ENCODE assay signal across 26 cellular contexts in genomic region chr6:53641348-53641747, GRCh38. TPM values are rescaled to one million over a fixed set of nuclear protein-coding genes. Genes with fewer than 3 reads are reported as not detected.
"Had no signal": no experiment of that assay in that cellular context is flagged by ENCODE, and none has a peak within 500 bp of the region (broad histone marks: within the 10 kb centered on the region; RNA-seq: fewer than 3 reads in every experiment).

No MANE protein-coding gene starts in this region.

- H3K4me3 ChIP-seq: adrenal gland, breast epithelium, K562, Peyer's patch, SJSA1 had no signal

- H3K27ac Mint-ChIP-seq: activated CD8-positive, alpha-beta T cell treated with anti-CD3 and anti-CD28 coated beads, Interleukin-2, amount 10 ng/mL, durations not matched to agents 7 days and 5 days; activated naive CD8-positive, alpha-beta T cell treated with anti-CD3 and anti-CD28 coated beads, Interleukin-2, amount 10 ng/mL, durations not matched to agents 7 days and 5 days; T-helper 1 cell treated with Interleukin-12 subunit alpha and Interleukin-12 subunit beta and Interleukin-4 antibody, amounts not matched to agents 30 μg/mL and 1 μg/mL, for 36 hours; WTC11 had no signal

- H3K4me3 Mint-ChIP-seq: activated CD8-positive, alpha-beta T cell treated with anti-CD3 and anti-CD28 coated beads, Interleukin-2, amount 10 ng/mL, durations not matched to agents 7 days and 5 days; activated naive CD8-positive, alpha-beta T cell treated with anti-CD3 and anti-CD28 coated beads, Interleukin-2, amount 10 ng/mL, durations not matched to agents 7 days and 5 days; central memory CD8-positive, alpha-beta T cell; T-helper 1 cell treated with Interleukin-12 subunit alpha and Interleukin-12 subunit beta and Interleukin-4 antibody, amounts not matched to agents 30 μg/mL and 1 μg/mL, for 36 hours; WTC11 had no signal

- H3K4me1 ChIP-seq: adrenal gland, breast epithelium, Peyer's patch had no signal

- H3K9me3 ChIP-seq: adrenal gland, breast epithelium, Peyer's patch, SJSA1 had no signal

- H3K36me3 Mint-ChIP-seq: WTC11 had no signal

- H3K27ac ChIP-seq: adrenal gland, breast epithelium, Peyer's patch, SJSA1 had no signal

- DNase-seq: activated CD4-positive, alpha-beta T cell treated with anti-CD3 and anti-CD28 coated beads for 48 hours; activated CD4-positive, alpha-beta T cell treated with anti-CD3 and anti-CD28 coated beads, Interleukin-2, amount 50 U/mL, for 4 hours; activated CD4-positive, CD25-positive, alpha-beta regulatory T cell treated with anti-CD3 and anti-CD28 coated beads, Interleukin-2, amount 50 U/mL, for 72 hours; activated CD8-positive, alpha-beta memory T cell treated with anti-CD3 and anti-CD28 coated beads, Interleukin-2, amount 50 U/mL, for 48 hours; activated CD8-positive, alpha-beta T cell treated with anti-CD3 and anti-CD28 coated beads, Interleukin-2, amount 10 ng/mL, durations not matched to agents 7 days and 5 days; activated naive CD4-positive, alpha-beta T cell treated with anti-CD3 and anti-CD28 coated beads, Interleukin-2, amount 50 U/mL, for 16 hours; activated naive CD8-positive, alpha-beta T cell treated with anti-CD3 and anti-CD28 coated beads, Interleukin-2, amount 10 ng/mL, durations not matched to agents 7 days and 5 days; activated T-cell treated with anti-CD3 and anti-CD28 coated beads, Interleukin-2, amount 50 U/mL, for 1 hour; adrenal gland; anterior cingulate cortex; Karpas-422; NCI-H1105 treated with DMSO at 0.1 percent for 48 hours; NCI-H146; NCI-H1930; NCI-H345; NCI-H510A; NCI-H748 treated with DMSO at 0.1 percent for 48 hours; NK-92 treated with Interleukin-12 subunit alpha and Interleukin-12 subunit beta, amount 100 ng/mL, for 24 hours; Peyer's patch; SHP77 had no signal

- H3K27me3 ChIP-seq: adrenal gland, breast epithelium, Peyer's patch, SJSA1 had no signal

- H3K36me3 ChIP-seq: adrenal gland, breast epithelium, Peyer's patch, SJSA1 had no signal

- H3K27me3 Mint-ChIP-seq: central memory CD8-positive, alpha-beta T cell had no signal

- H3K9me3 Mint-ChIP-seq: activated naive CD8-positive, alpha-beta T cell treated with anti-CD3 and anti-CD28 coated beads, Interleukin-2, amount 10 ng/mL, durations not matched to agents 7 days and 5 days; central memory CD8-positive, alpha-beta T cell; T-helper 1 cell treated with Interleukin-12 subunit alpha and Interleukin-12 subunit beta and Interleukin-4 antibody, amounts not matched to agents 30 μg/mL and 1 μg/mL, for 36 hours; WTC11 had no signal

- H3K4me1 Mint-ChIP-seq: activated naive CD8-positive, alpha-beta T cell treated with anti-CD3 and anti-CD28 coated beads, Interleukin-2, amount 10 ng/mL, durations not matched to agents 7 days and 5 days; WTC11 had no signal

RNA-seq across cellular contexts. Expression of gene KLHL31, which starts 24.2 kb away (rescaled TPM):
- total RNA-seq: K562 had no signal
